22 cellular contexts compared by ENCODE assay signal in the genomic region with DNA sequence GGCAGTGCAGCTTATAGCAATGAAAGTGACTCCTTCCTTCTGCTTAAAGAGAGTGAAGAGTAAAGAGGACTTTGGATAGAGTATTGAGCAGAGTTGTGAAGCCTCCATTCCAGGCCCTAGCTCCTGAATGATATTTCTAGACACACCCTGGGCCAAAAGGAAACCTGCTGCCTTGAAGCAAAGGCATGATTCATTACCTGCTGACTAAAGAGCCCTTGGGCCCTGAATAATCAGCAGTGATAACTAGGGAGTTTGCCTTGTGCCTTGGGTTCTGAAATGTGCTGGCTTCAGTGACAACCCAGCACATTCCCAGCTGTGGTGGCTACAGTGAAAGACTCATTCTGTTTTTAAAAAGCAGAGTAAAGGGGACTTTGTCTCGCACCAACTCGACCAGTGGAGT. TPM values are rescaled to one million over a fixed set of nuclear protein-coding genes. Genes with fewer than 3 reads are reported as not detected.
DNase-seq lines count a peak whose midpoint lies in the region; ATAC-seq and TF ChIP-seq lines count a peak whose summit lies in the region.
"Had no signal": no experiment of that assay in that cellular context is flagged by ENCODE, and none has a peak within 500 bp of the region (broad histone marks: within the 10 kb centered on the region; RNA-seq: fewer than 3 reads in every experiment).

No MANE protein-coding gene starts in this region.

- H3K36me3 ChIP-seq in stomach, result no peaks in the 10 kb centered on the region
- H3K36me3 ChIP-seq: BLaER1 treated with 17β-estradiol and CSF1 and Interleukin-3, amounts not matched to agents 10 nM and 100 nM had no signal

- 69 to 100% (median 90%) methylated on average over 2 of the region's 2 CpGs for WGBS in stomach, 5 donors

- no peak for TF ChIP-seq POLR2A in stomach (IDR thresholded peaks at IDR 0.05)

- ATAC-seq in activated CD4-positive, alpha-beta T cell treated with anti-CD3 and anti-CD28 coated beads for 36 hours, result no peak
- ATAC-seq: HepG2, K562 had no signal

- H3K27me3 ChIP-seq in stomach, result no peaks in the 10 kb centered on the region
- H3K27me3 ChIP-seq: BLaER1 treated with 17β-estradiol and CSF1 and Interleukin-3, amounts not matched to agents 10 nM and 100 nM had no signal

- no peak for TF ChIP-seq CTCF in epithelial cell of esophagus (IDR thresholded peaks at IDR 0.05; ENCODE audit: insufficient read depth, low read depth, low read length, missing control alignments)
- no peak for TF ChIP-seq CTCF in stomach (IDR thresholded peaks at IDR 0.05)
- no peak for TF ChIP-seq CTCF in progenitor cell of endocrine pancreas (IDR thresholded peaks at IDR 0.05; ENCODE audit: unreplicated experiment)
- TF ChIP-seq CTCF in chondrocyte (IDR thresholded peaks at IDR 0.05), result no peak

- H3K4me1 ChIP-seq in stomach, result no peaks in the 10 kb centered on the region

- POLR2A ChIA-PET in activated CD4-positive, alpha-beta T cell treated with anti-CD3 and anti-CD28 coated beads for 36 hours (lab: Charles Lee), result no interaction called here

- peaks cover 14% of the 10 kb centered on the region for H3K9me3 Mint-ChIP-seq in progenitor cell of endocrine pancreas (ENCODE audit: low read depth)
- peaks cover 7% of the 10 kb centered on the region for H3K9me3 Mint-ChIP-seq in activated CD4-positive, alpha-beta T cell treated with anti-CD3 and anti-CD28 coated beads for 36 hours (ENCODE audit: low read depth)
- H3K9me3 Mint-ChIP-seq in chondrocyte (ENCODE audit: low read depth), result peaks cover 11% of the 10 kb centered on the region

- H3K27me3 Mint-ChIP-seq in progenitor cell of endocrine pancreas, result no peaks in the 10 kb centered on the region
- peaks cover 10% of the 10 kb centered on the region for H3K27me3 Mint-ChIP-seq in activated CD4-positive, alpha-beta T cell treated with anti-CD3 and anti-CD28 coated beads for 36 hours
- peaks cover 29% of the 10 kb centered on the region for H3K27me3 Mint-ChIP-seq in chondrocyte (ENCODE audit: low read depth)

- H3K4me1 Mint-ChIP-seq in progenitor cell of endocrine pancreas (ENCODE audit: low read depth) (no peaks in the 10 kb centered on the region), chondrocyte (ENCODE audit: low read depth) (no peaks in the 10 kb centered on the region)
- no peaks in the 10 kb centered on the region for H3K4me1 Mint-ChIP-seq in activated CD4-positive, alpha-beta T cell treated with anti-CD3 and anti-CD28 coated beads for 36 hours

- H3K4me3 Mint-ChIP-seq in progenitor cell of endocrine pancreas (ENCODE audit: low read depth) (no peak overlapping the region), chondrocyte (ENCODE audit: unreplicated experiment) (no peak overlapping the region)
- H3K4me3 Mint-ChIP-seq in activated CD4-positive, alpha-beta T cell treated with anti-CD3 and anti-CD28 coated beads for 36 hours, result no peak overlapping the region
- H3K4me3 Mint-ChIP-seq: CD4-positive, alpha-beta memory T cell had no signal

- H3K36me3 Mint-ChIP-seq in progenitor cell of endocrine pancreas (ENCODE audit: insufficient read depth) (no peaks in the 10 kb centered on the region), chondrocyte (ENCODE audit: low read depth) (peaks cover 2% of the 10 kb centered on the region)
- no peaks in the 10 kb centered on the region for H3K36me3 Mint-ChIP-seq in activated CD4-positive, alpha-beta T cell treated with anti-CD3 and anti-CD28 coated beads for 36 hours (ENCODE audit: low read depth)
- H3K36me3 Mint-ChIP-seq: CD4-positive, alpha-beta memory T cell had no signal

- CTCF ChIA-PET in activated CD4-positive, alpha-beta T cell treated with anti-CD3 and anti-CD28 coated beads for 36 hours (lab: Charles Lee), result interaction anchor here (0.7 kb wide), 1 partner anchor 431 kb away, joined by 4 read pairs; no protein-coding TSS in a partner anchor

- H3K4me3 ChIP-seq in epithelial cell of esophagus (ENCODE audit: low read length), result no peak overlapping the region
- H3K4me3 ChIP-seq in stomach, result no peak overlapping the region
- H3K4me3 ChIP-seq: BLaER1 treated with 17β-estradiol and CSF1 and Interleukin-3, amounts not matched to agents 10 nM and 100 nM; K562 had no signal

- H3K27ac Mint-ChIP-seq in progenitor cell of endocrine pancreas (no peak overlapping the region), chondrocyte (ENCODE audit: unreplicated experiment) (no peak overlapping the region)
- no peak overlapping the region for H3K27ac Mint-ChIP-seq in activated CD4-positive, alpha-beta T cell treated with anti-CD3 and anti-CD28 coated beads for 36 hours
- H3K27ac Mint-ChIP-seq: CD4-positive, alpha-beta memory T cell had no signal

- peak overlapping the region in 1 of 5 donors; percentile 66 for H3K27ac ChIP-seq in stomach
- H3K27ac ChIP-seq: BLaER1 treated with 17β-estradiol and CSF1 and Interleukin-3, amounts not matched to agents 10 nM and 100 nM had no signal

- intact Hi-C loops in stomach (cut with DNase I; ENCODE audit: low total_unique reads), result no loop called here
- intact Hi-C loops in activated CD4-positive, alpha-beta T cell treated with anti-CD3 and anti-CD28 coated beads for 36 hours (cut with DNase I, micrococcal nuclease), result no loop called here

- H3K9me3 ChIP-seq in stomach, result peaks cover 0 to 6% (median 0%) of the 10 kb centered on the region in 4 donors

- DNase-seq in NCI-H226 (peak; percentile 48), epithelial cell of esophagus (ENCODE audit: low read depth) (peak; percentile 74), kidney tubule cell (ENCODE audit: low spot score) (peak; percentile 70), stomach (peak; percentile 26), progenitor cell of endocrine pancreas (ENCODE audit: low spot score, unreplicated experiment) (no peak), chondrocyte (ENCODE audit: low spot score) (no peak)
- DNase-seq in activated CD4-positive, alpha-beta T cell treated with anti-CD3 and anti-CD28 coated beads for 36 hours, result no peak
- DNase-seq: ACHN; CD4-positive, alpha-beta memory T cell; DND-41; H7; NCI-H1092 treated with DMSO at 0.1 percent for 48 hours; NCI-H146; NCI-H2029; NCI-H345; NCI-H526; OCI-M1; SHP77 had no signal

- no peak for TF ChIP-seq EP300 in stomach (IDR thresholded peaks at IDR 0.05)

RNA-seq across cellular contexts. Expression of a gene that starts 49.2 kb away (rescaled TPM):
- under 1 TPM in 2 of 5 donors, not detected in 3; 0.37 to 0.89 TPM for total RNA-seq in stomach
- under 1 TPM in 2 of 3 donors, not detected in 1; 0.05 to 0.61 TPM for polyA plus RNA-seq in stomach
- 0.53 and 1.1 TPM in 2 replicates for total RNA-seq in progenitor cell of endocrine pancreas
- under 1 TPM; 0.14 to 0.25 TPM for total RNA-seq in activated CD4-positive, alpha-beta T cell treated with anti-CD3 and anti-CD28 coated beads for 36 hours
- 0.12 to 0.77 TPM in 2 of 3 replicates, not detected in the other for total RNA-seq in chondrocyte
- total RNA-seq: G401, K562 had no signal
- polyA plus RNA-seq: CD4-positive, alpha-beta memory T cell; HepG2; K562 had no signal

Comparison
In these comparisons a context has a peak if more than half of its experiments do, and no peak if none do; other contexts are left out.
1. DNase-seq: peak in NCI-H226 (single experiment), epithelial cell of esophagus (single experiment), kidney tubule cell (single experiment) and stomach (single experiment); none in progenitor cell of endocrine pancreas (single experiment), activated CD4-positive, alpha-beta T cell treated with anti-CD3 and anti-CD28 coated beads for 36 hours (single experiment) and chondrocyte (single experiment).